In genomic region chr12:13205809-13206559, GRCh38 we compare ENCODE assay signal across 10 cellular contexts. TPM values are rescaled to one million over a fixed set of nuclear protein-coding genes. Genes with fewer than 3 reads are reported as not detected.
DNase-seq lines count a peak whose midpoint lies in the region; ATAC-seq, FAIRE-seq and TF ChIP-seq lines count a peak whose summit lies in the region.
"Had no signal": no experiment of that assay in that cellular context is flagged by ENCODE, and none has a peak within 500 bp of the region (broad histone marks: within the 10 kb centered on the region; RNA-seq: fewer than 3 reads in every experiment).

No MANE protein-coding gene starts in this region.

- H3K36me3 ChIP-seq in astrocyte (ENCODE audit: insufficient read depth, low read length) (peaks cover 3% of the 10 kb centered on the region), MM.1S (replicated peaks; ENCODE audit: insufficient read depth, low read length) (no peaks in the 10 kb centered on the region)

- H3K9me3 ChIP-seq in astrocyte (ENCODE audit: insufficient read depth, low read depth, low read length) (no peaks in the 10 kb centered on the region), MM.1S (replicated peaks; ENCODE audit: insufficient read depth, low read length) (no peaks in the 10 kb centered on the region)
- H3K9me3 ChIP-seq: esophagus muscularis mucosa had no signal

- H2AFZ ChIP-seq in astrocyte (ENCODE audit: low read depth, low read length): no peak overlapping the region
- no peak overlapping the region for H2AFZ ChIP-seq in MM.1S (ENCODE audit: low read length)

- peak overlapping the region; percentile 52 for H3K4me3 Mint-ChIP-seq in astrocyte (ENCODE audit: unreplicated experiment)
- H3K4me3 Mint-ChIP-seq in mesothelial cell of epicardium: no peak overlapping the region

- FAIRE-seq in astrocyte (lab: Jason Lieb, UNC): no peak

- TF ChIP-seq CTCF in astrocyte (IDR thresholded peaks at IDR 0.05; ENCODE audit: insufficient read depth, low read depth, low read length) (no peak), mesothelial cell of epicardium (IDR thresholded peaks at IDR 0.05; ENCODE audit: unreplicated experiment) (no peak), MM.1S (IDR thresholded peaks at IDR 0.05; ENCODE audit: low read length) (no peak), GM20000 (IDR thresholded peaks at IDR 0.05; ENCODE audit: extremely low read depth, missing control alignments) (no peak)

- H3K27ac Mint-ChIP-seq in astrocyte (ENCODE audit: unreplicated experiment) (peak overlapping the region; percentile 98), mesothelial cell of epicardium (peak overlapping the region; percentile 44)

- H3K27ac ChIP-seq in astrocyte (ENCODE audit: low read depth, low read length) (peak overlapping the region; percentile 96), MM.1S (ENCODE audit: low read length) (no peak overlapping the region)

- H4K20me1 ChIP-seq in astrocyte (ENCODE audit: insufficient read depth, low read length) (no peaks in the 10 kb centered on the region), MM.1S (ENCODE audit: insufficient read depth, low read length) (no peaks in the 10 kb centered on the region)

- peaks cover 64% of the 10 kb centered on the region for H3K4me1 Mint-ChIP-seq in astrocyte (ENCODE audit: low read depth, unreplicated experiment)
- peaks cover 70% of the 10 kb centered on the region for H3K4me1 Mint-ChIP-seq in mesothelial cell of epicardium

- peak overlapping the region; percentile 81 for H3K4me2 ChIP-seq in astrocyte (ENCODE audit: low read length)
- no peak overlapping the region for H3K4me2 ChIP-seq in MM.1S (ENCODE audit: low read depth, low read length)

- H3K9ac ChIP-seq in astrocyte (ENCODE audit: low read length) (peak overlapping the region; percentile 74), MM.1S (ENCODE audit: low read length) (no peak overlapping the region)

- H3K27me3 ChIP-seq in astrocyte (ENCODE audit: insufficient read depth, low read length) (no peaks in the 10 kb centered on the region), MM.1S (replicated peaks; ENCODE audit: insufficient read depth, low read length) (no peaks in the 10 kb centered on the region)

- peak; percentile 93 for DNase-seq in AG08395 (ENCODE audit: low spot score)
- DNase-seq in KBM-7: peak; percentile 77
- DNase-seq in astrocyte (ENCODE audit: low read depth): peak; percentile 99
- DNase-seq in mesothelial cell of epicardium (ENCODE audit: low spot score in 2 of 2, unreplicated experiment in 2 of 2): no peak
- no peak for DNase-seq in MM.1S
- no peak for DNase-seq in HuH-7 (ENCODE audit: low spot score)
- no peak for DNase-seq in GM20000 (ENCODE audit: low spot score)
- DNase-seq: NCI-H526 had no signal

- H3K9me3 Mint-ChIP-seq in astrocyte (ENCODE audit: unreplicated experiment) (no peaks in the 10 kb centered on the region), mesothelial cell of epicardium (no peaks in the 10 kb centered on the region)

- no peaks in the 10 kb centered on the region for H3F3A ChIP-seq in MM.1S (ENCODE audit: insufficient read depth, low read length)

- no peaks in the 10 kb centered on the region for H3K9me2 ChIP-seq in MM.1S (replicated peaks; ENCODE audit: insufficient read depth, low read length)

- H3K79me2 ChIP-seq in astrocyte (ENCODE audit: insufficient read depth, low read length): peaks cover 90% of the 10 kb centered on the region
- H3K79me2 ChIP-seq in MM.1S (ENCODE audit: low read length): no peaks in the 10 kb centered on the region

- H3K36me3 Mint-ChIP-seq in astrocyte (ENCODE audit: low read depth, unreplicated experiment): no peaks in the 10 kb centered on the region
- H3K36me3 Mint-ChIP-seq in mesothelial cell of epicardium: no peaks in the 10 kb centered on the region

- in situ Hi-C loops in KBM-7 (cut with MboI; ENCODE audit: low pct_unique_long_range_greater_than_20kb, low sequenced_read_pairs): loop anchor here (10.0 to 25.0 kb wide), 2 partner anchors 111 to 419 kb away; partner anchors contain the start of gene APOLD1

- H3K4me3 ChIP-seq in astrocyte (ENCODE audit: insufficient read depth, low read depth, low read length) (peak overlapping the region; percentile 37), MM.1S (ENCODE audit: low read length) (no peak overlapping the region)
- H3K4me3 ChIP-seq: esophagus muscularis mucosa had no signal

- H3K4me1 ChIP-seq in astrocyte (ENCODE audit: insufficient read depth, low read length): peaks cover 71% of the 10 kb centered on the region
- no peaks in the 10 kb centered on the region for H3K4me1 ChIP-seq in MM.1S (ENCODE audit: low read length)

- H3K27me3 Mint-ChIP-seq in astrocyte (ENCODE audit: low read depth, unreplicated experiment): no peaks in the 10 kb centered on the region
- H3K27me3 Mint-ChIP-seq in mesothelial cell of epicardium (ENCODE audit: low read depth): no peaks in the 10 kb centered on the region

- no peak for ATAC-seq in GM21576 (IDR thresholded peaks at IDR 0.05; ENCODE audit: unreplicated experiment)

RNA-seq across cellular contexts. Expression of gene EMP1, which starts 9.5 kb away (rescaled TPM):
- total RNA-seq in astrocyte (57.6 and 71.7 TPM in 2 replicates), mesothelial cell of epicardium (16.3 to 19.0 TPM (median 16.5 TPM) in 3 replicates)

Comparison
In these comparisons a context has a peak if more than half of its experiments do, and no peak if none do; other contexts are left out.
1. DNase-seq: peak in AG08395 (single experiment), KBM-7 (single experiment) and astrocyte (single experiment); none in mesothelial cell of epicardium (0 of 2), MM.1S (single experiment), HuH-7 (single experiment) and GM20000 (single experiment).